ENCODE assay signal across 10 cellular contexts in the genomic region with DNA sequence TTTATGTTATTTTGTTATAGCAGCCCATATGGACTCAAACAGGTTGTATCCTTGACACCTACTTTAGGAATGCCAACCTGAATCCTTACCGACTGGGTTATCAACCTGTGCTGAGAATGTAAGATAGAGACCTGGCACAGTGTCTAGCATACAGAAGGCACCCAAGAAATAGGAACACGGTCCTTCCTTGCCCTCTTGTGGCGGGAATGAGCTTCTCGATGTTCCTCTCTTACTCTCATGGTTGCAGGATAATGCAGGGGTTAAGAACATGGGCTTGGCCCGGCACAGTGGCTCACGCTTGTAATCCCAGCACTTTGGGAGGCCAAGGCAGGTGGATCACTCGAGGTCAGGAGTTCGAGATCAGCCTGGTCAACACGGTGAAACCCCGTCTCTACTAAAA. TPM values are rescaled to one million over a fixed set of nuclear protein-coding genes. Genes with fewer than 3 reads are reported as not detected.
DNase-seq lines count a peak whose midpoint lies in the region; ATAC-seq and TF ChIP-seq lines count a peak whose summit lies in the region.
"Had no signal": no experiment of that assay in that cellular context is flagged by ENCODE, and none has a peak within 500 bp of the region (broad histone marks: within the 10 kb centered on the region; RNA-seq: fewer than 3 reads in every experiment).

No MANE protein-coding gene starts in this region.

- DNase-seq in NCI-H82 (lab: John Stamatoyannopoulos, UW) (peak; percentile 66), NCI-H82 treated with DMSO at 0.1 percent for 48 hours (lab: John Stamatoyannopoulos, UW; ENCODE audit: unreplicated experiment) (no peak), SK-MEL-5 (ENCODE audit: low read depth, low spot score) (peak; percentile 76), heart left ventricle (no peak), thyroid gland (peak; percentile 13 to 17), DMS79 treated with DMSO at 0.1 percent for 48 hours (lab: John Stamatoyannopoulos, UW) (no peak), COR-L47 (lab: John Stamatoyannopoulos, UW) (no peak)

- intact Hi-C loops in heart left ventricle (cut with DNase I) = loop anchor here in 2 of 10 donors (10.0 kb wide), 2 partner anchors 85 to 425 kb away; a partner anchor contains a TSS
- intact Hi-C loops in thyroid gland (cut with DNase I) = no loop called here

- no peak for TF ChIP-seq POLR2A in heart left ventricle (IDR thresholded peaks at IDR 0.05)
- no peak for TF ChIP-seq POLR2A in thyroid gland (IDR thresholded peaks at IDR 0.05)

- ATAC-seq in heart left ventricle = peak in 3 of 4 donors; percentile 62 to 70 (median 64)
- ATAC-seq in HG03565 (IDR thresholded peaks at IDR 0.05; ENCODE audit: unreplicated experiment) = no peak

- TF ChIP-seq CTCF in heart left ventricle (IDR thresholded peaks at IDR 0.05) (peak in 10 of 12 donors; percentile 10 to 40 (median 26)), thyroid gland (IDR thresholded peaks at IDR 0.05) (peak in 3 of 6 experiments; percentile 12 to 22 (median 19))

- H3K9me3 ChIP-seq in heart left ventricle (no peaks in the 10 kb centered on the region), thyroid gland (no peaks in the 10 kb centered on the region)
- H3K9me3 ChIP-seq: BLaER1 treated with 17β-estradiol and CSF1 and Interleukin-3, amounts not matched to agents 10 nM and 100 nM had no signal

- H3K27ac ChIP-seq in heart left ventricle = no peak overlapping the region
- H3K27ac ChIP-seq in thyroid gland = no peak overlapping the region
- H3K27ac ChIP-seq: BLaER1 treated with 17β-estradiol and CSF1 and Interleukin-3, amounts not matched to agents 10 nM and 100 nM; epithelial cell of prostate had no signal

- H3K4me3 ChIP-seq in heart left ventricle (no peak overlapping the region), thyroid gland (replicated peaks in 1 of 3) (no peak overlapping the region)
- H3K4me3 ChIP-seq: BLaER1 treated with 17β-estradiol and CSF1 and Interleukin-3, amounts not matched to agents 10 nM and 100 nM had no signal

- H3K27me3 ChIP-seq in heart left ventricle (no peaks in the 10 kb centered on the region), thyroid gland (no peaks in the 10 kb centered on the region)
- H3K27me3 ChIP-seq: BLaER1 treated with 17β-estradiol and CSF1 and Interleukin-3, amounts not matched to agents 10 nM and 100 nM had no signal

- H3K4me1 ChIP-seq in heart left ventricle (no peaks in the 10 kb centered on the region), thyroid gland (no peaks in the 10 kb centered on the region)

- 60 to 68% (median 66%) methylated on average over 10 of the region's 10 CpGs for WGBS in heart left ventricle, 4 donors
- 68 to 73% methylated on average over 10 of the region's 10 CpGs for WGBS in thyroid gland, 2 donors

- in situ Hi-C loops in SK-MEL-5 (cut with HindIII; ENCODE audit: low pct_unique_long_range_greater_than_20kb, low sequenced_read_pairs) = no loop called here

- H3K36me3 ChIP-seq in heart left ventricle (peaks cover 0 to 79% (median 71%) of the 10 kb centered on the region in 9 donors), thyroid gland (peaks cover 14 to 30% of the 10 kb centered on the region in 2 donors)

RNA-seq across cellular contexts. Expression of a gene that starts 6.5 kb away (rescaled TPM):
- 24.0 and 25.4 TPM in 2 replicates for total RNA-seq in SK-MEL-5 (2014; rRNA removed; shearing (Covaris generic))
- 18.4 and 21.7 TPM in 2 replicates for polyA plus RNA-seq in SK-MEL-5 (2015; cell fraction: cytosol; rRNA removed)
- polyA plus RNA-seq in SK-MEL-5 (2015; cell fraction: nucleus; rRNA removed) = 8.7 and 17.7 TPM in 2 replicates
- total RNA-seq in heart left ventricle = 10 to 100 TPM in 3 of 9 donors, 1 to 10 TPM in 6; 7.2 to 16.0 (median 9.2) TPM
- 10 to 100 TPM in 1 of 2 donors, 1 to 10 TPM in 1; 5.9 to 16.3 TPM for polyA plus RNA-seq in heart left ventricle
- 10 to 100 TPM; 11.3 to 15.8 (median 13.0) TPM for total RNA-seq in thyroid gland

RNA-seq across cellular contexts. Expression of a gene that starts 29.3 kb away (rescaled TPM):
- total RNA-seq in SK-MEL-5 (2014; rRNA removed; shearing (Covaris generic)) = 0.26 and 0.35 TPM in 2 replicates
- 0.10 and 0.13 TPM in 2 replicates for polyA plus RNA-seq in SK-MEL-5 (2015; cell fraction: cytosol; rRNA removed)
- polyA plus RNA-seq in SK-MEL-5 (2015; cell fraction: nucleus; rRNA removed) = not detected in 2 replicates
- total RNA-seq in heart left ventricle (1 to 10 TPM in 2 of 9 donors, under 1 TPM in 6, not detected in 1; 0.32 to 5.0 (median 0.61) TPM), thyroid gland (1 to 10 TPM in 1 of 4 donors, under 1 TPM in 3; 0.20 to 1.4 (median 0.49) TPM)
- polyA plus RNA-seq in heart left ventricle = under 1 TPM; 0.42 to 0.57 TPM

RNA-seq across cellular contexts. Expression of a gene that starts 31.4 kb away (rescaled TPM):
- not detected in 2 replicates for total RNA-seq in SK-MEL-5 (2014; rRNA removed; shearing (Covaris generic))
- polyA plus RNA-seq in SK-MEL-5 (2015; cell fraction: cytosol; rRNA removed) = not detected in 2 replicates
- not detected in 2 replicates for polyA plus RNA-seq in SK-MEL-5 (2015; cell fraction: nucleus; rRNA removed)
- total RNA-seq in heart left ventricle = not detected
- under 1 TPM in 1 of 2 donors, not detected in 1; 0.03 TPM for polyA plus RNA-seq in heart left ventricle
- not detected for total RNA-seq in thyroid gland

Comparison
In these comparisons a context has a peak if more than half of its experiments do, and no peak if none do; other contexts are left out.
1. DNase-seq: peak in NCI-H82 (single experiment), SK-MEL-5 (single experiment) and thyroid gland (2 of 2); none in NCI-H82 treated with DMSO at 0.1 percent for 48 hours (single experiment), heart left ventricle (0 of 5), DMS79 treated with DMSO at 0.1 percent for 48 hours (single experiment) and COR-L47 (single experiment).